Comparison of ENCODE assay signal across 1 cellular context in genomic region chr11:66006134-66006890, GRCh38.
TF ChIP-seq lines count a peak whose summit lies in the region.

No MANE protein-coding gene starts in this region.

TF ChIP-seq in H1, 55 proteins besides CTCF, POLR2A, EP300 and RAD21:
- TF ChIP-seq SUZ12 (IDR thresholded peaks at IDR 0.05; ENCODE audit: low read length), result no peak
- no peak for TF ChIP-seq E2F6 (IDR thresholded peaks at IDR 0.05)
- no peak for TF ChIP-seq SIN3A (conservative IDR thresholded peaks at IDR 0.05 in 1 of 2, IDR thresholded peaks at IDR 0.05 in 1 of 2; ENCODE audit: low read depth in 1 of 2, low read length in 2 of 2)
- no peak for TF ChIP-seq MAFK (IDR thresholded peaks at IDR 0.05; ENCODE audit: low read depth, low read length)
- no peak for TF ChIP-seq CBX8 (IDR thresholded peaks at IDR 0.05; ENCODE audit: borderline replicate concordance, low read depth, low read length)
- TF ChIP-seq RNF2 (IDR thresholded peaks at IDR 0.05; ENCODE audit: borderline replicate concordance, low read depth, low read length, missing control alignments, poor library complexity, severe bottlenecking), result no peak
- no peak for TF ChIP-seq USF2 (IDR thresholded peaks at IDR 0.05; ENCODE audit: low read length)
- no peak for TF ChIP-seq SP4 (IDR thresholded peaks at IDR 0.05; ENCODE audit: low read length)
- TF ChIP-seq KDM4A (IDR thresholded peaks at IDR 0.05; ENCODE audit: low read depth, low read length, severe bottlenecking), result no peak
- no peak for TF ChIP-seq EZH2 (IDR thresholded peaks at IDR 0.05; ENCODE audit: low read depth, low read length, severe bottlenecking)
- no peak for TF ChIP-seq POLR2AphosphoS5 (IDR thresholded peaks at IDR 0.05; ENCODE audit: low read depth, low read length)
- no peak for TF ChIP-seq HDAC2 (IDR thresholded peaks at IDR 0.05; ENCODE audit: borderline replicate concordance in 1 of 2, low read depth in 2 of 2, low read length in 2 of 2)
- TF ChIP-seq KDM5A (IDR thresholded peaks at IDR 0.05; ENCODE audit: low read length), result no peak
- TF ChIP-seq CTBP2 (IDR thresholded peaks at IDR 0.05; ENCODE audit: borderline replicate concordance, insufficient read depth, insufficient read length, low read length), result no peak
- TF ChIP-seq SRF (IDR thresholded peaks at IDR 0.05; ENCODE audit: low read depth, low read length), result no peak
